1 cellular context compared by ENCODE assay signal in genomic region chr17:57849874-57850754, GRCh38.
A peak's percentile ranks its signal among the peaks of the same experiment; 100 is the strongest.
TF ChIP-seq lines count a peak whose summit lies in the region.

TSS of gene MRPS23 (minus strand) at chr17:57850044. CDS start at chr17:57850010, 34 bp downstream.

TF ChIP-seq in HEK293, 187 proteins besides CTCF, POLR2A, EP300 and RAD21 (continued from another document and continues in another):
- TF ChIP-seq TSHZ1 (tag by site-specific recombination; IDR thresholded peaks at IDR 0.05; ENCODE audit: borderline replicate concordance) = peak; percentile 57
- TF ChIP-seq ZNF155 (tag by site-specific recombination; IDR thresholded peaks at IDR 0.05) = no peak
- TF ChIP-seq ZNF341 (tag by site-specific recombination; IDR thresholded peaks at IDR 0.05; ENCODE audit: low read depth) = peak; percentile 19; the same call in 1 of the 2 replicates
- TF ChIP-seq ZNF843 (tag by site-specific recombination; IDR thresholded peaks at IDR 0.05) = peak; percentile 65
- TF ChIP-seq PBX3 (CRISPR knock-in tag; IDR thresholded peaks at IDR 0.05) = peak; percentile 94
- TF ChIP-seq PRDM10 (tag by site-specific recombination; IDR thresholded peaks at IDR 0.05) = peak; percentile 85
- peak; percentile 93 for TF ChIP-seq ZBTB11 (tag by site-specific recombination; conservative IDR thresholded peaks at IDR 0.05; ENCODE audit: low read depth)
- no peak for TF ChIP-seq HOXD13 (CRISPR knock-in tag; IDR thresholded peaks at IDR 0.05; ENCODE audit: borderline replicate concordance)
- peak; percentile 93 for TF ChIP-seq ELK4 (IDR thresholded peaks at IDR 0.05; ENCODE audit: borderline replicate concordance, low read depth, low read length)
- TF ChIP-seq ZNF354C (tag by site-specific recombination; IDR thresholded peaks at IDR 0.05; ENCODE audit: borderline replicate concordance, low read depth) = no peak
- TF ChIP-seq ZFP37 (tag by site-specific recombination; IDR thresholded peaks at IDR 0.05) = peak; percentile 77; the same call in 1 of the 2 replicates
- TF ChIP-seq KLF16 (tag by site-specific recombination; IDR thresholded peaks at IDR 0.05) = 0 out of 2 replicates have a peak, but pooled peaks have one; percentile 67
- TF ChIP-seq PRDM6 (tag by site-specific recombination; IDR thresholded peaks at IDR 0.05) = no peak
- TF ChIP-seq GLI4 (tag by site-specific recombination; IDR thresholded peaks at IDR 0.05) = no peak
- no peak for TF ChIP-seq ZNF777 (tag by site-specific recombination; IDR thresholded peaks at IDR 0.05; ENCODE audit: borderline replicate concordance)
- TF ChIP-seq ZNF629 (tag by site-specific recombination; IDR thresholded peaks at IDR 0.05) = peak; percentile 92
- peak; percentile 55 for TF ChIP-seq OSR2 (tag by site-specific recombination; IDR thresholded peaks at IDR 0.05)
- TF ChIP-seq ZBTB49 (tag by site-specific recombination; IDR thresholded peaks at IDR 0.05; ENCODE audit: low read depth) = no peak
- no peak for TF ChIP-seq ZNF121 (tag by site-specific recombination; IDR thresholded peaks at IDR 0.05)
- TF ChIP-seq SETDB1 (IDR thresholded peaks at IDR 0.05; ENCODE audit: insufficient read length, low read length) = peak; percentile 63
- peak; percentile 92 for TF ChIP-seq ZBTB26 (tag by site-specific recombination; optimal IDR thresholded peaks at IDR 0.05)
- TF ChIP-seq ZNF24 (tag by site-specific recombination; IDR thresholded peaks at IDR 0.05) = peak; percentile 90
- peak; percentile 13; the same call in 1 of the 2 replicates for TF ChIP-seq KLF9 (tag by site-specific recombination; IDR thresholded peaks at IDR 0.05; ENCODE audit: low read depth)
- TF ChIP-seq ZBTB20 (tag by site-specific recombination; IDR thresholded peaks at IDR 0.05) = peak; percentile 31; the same call in 1 of the 2 replicates
- TF ChIP-seq PRDM1 (tag by site-specific recombination; IDR thresholded peaks at IDR 0.05) = peak; percentile 96
- peak; percentile 97 for TF ChIP-seq ZNF610 (tag by site-specific recombination; IDR thresholded peaks at IDR 0.05; ENCODE audit: borderline replicate concordance)
- peak; percentile 47 for TF ChIP-seq WT1 (tag by site-specific recombination; IDR thresholded peaks at IDR 0.05)
- TF ChIP-seq RBAK (tag by site-specific recombination; IDR thresholded peaks at IDR 0.05) = no peak
- no peak for TF ChIP-seq ZNF473 (tag by site-specific recombination; IDR thresholded peaks at IDR 0.05)
- peak; percentile 76; the same call in 1 of the 2 replicates for TF ChIP-seq ZNF391 (tag by site-specific recombination; IDR thresholded peaks at IDR 0.05; ENCODE audit: borderline replicate concordance, low read depth)
- peak; percentile 94 for TF ChIP-seq SP3 (tag by site-specific recombination; IDR thresholded peaks at IDR 0.05)
- TF ChIP-seq ZNF324 (tag by site-specific recombination; IDR thresholded peaks at IDR 0.05) = peak; percentile 100
- TF ChIP-seq ZNF600 (tag by site-specific recombination; IDR thresholded peaks at IDR 0.05) = peak; percentile 74
- TF ChIP-seq ZNF791 (tag by site-specific recombination; IDR thresholded peaks at IDR 0.05) = no peak
- TF ChIP-seq ZNF639 (tag by site-specific recombination; IDR thresholded peaks at IDR 0.05) = peak; percentile 99
